ENCODE assay signal across 19 cellular contexts in the genomic region with DNA sequence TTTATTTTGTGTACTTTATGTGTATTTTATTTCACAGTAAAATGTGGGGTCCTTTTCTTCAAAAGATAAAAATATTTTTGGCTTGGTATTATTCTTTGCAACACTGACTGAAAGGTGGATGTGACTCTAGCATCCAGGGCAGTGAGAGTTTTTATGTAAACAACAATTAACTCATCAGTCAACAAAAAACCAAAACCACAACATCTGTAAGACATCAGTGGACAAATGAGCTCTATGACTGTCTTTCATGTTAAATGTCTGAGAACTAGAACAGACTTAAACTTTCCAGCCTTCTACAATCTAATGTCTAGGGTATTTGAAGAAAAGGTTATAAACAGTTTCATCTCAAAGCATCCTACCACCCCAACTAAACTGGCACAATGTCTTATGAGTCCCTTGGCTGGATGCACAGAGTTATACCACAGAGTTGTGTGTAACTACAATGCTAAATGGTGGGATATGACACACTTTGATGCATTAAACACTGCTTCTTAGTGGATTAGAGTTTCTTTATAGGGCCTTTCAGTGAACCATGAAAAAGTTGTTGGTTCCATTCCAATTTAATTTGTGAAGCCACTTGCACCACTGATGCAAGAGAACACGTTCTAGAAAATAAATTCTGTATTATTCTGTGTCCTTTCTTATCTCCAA.
"Had no signal": no experiment of that assay in that cellular context is flagged by ENCODE, and none has a peak within 500 bp of the region (broad histone marks: within the 10 kb centered on the region; RNA-seq: fewer than 3 reads in every experiment).

No MANE protein-coding gene starts in this region.

- H3K27me3 ChIP-seq: body of pancreas, dorsolateral prefrontal cortex, ovary, sigmoid colon, spleen, upper lobe of right lung had no signal

- H3K4me3 ChIP-seq: body of pancreas, dorsolateral prefrontal cortex, ovary, sigmoid colon, spleen, upper lobe of right lung had no signal

- H3K36me3 ChIP-seq: ovary, sigmoid colon, spleen, upper lobe of right lung had no signal

- DNase-seq: activated CD4-positive, alpha-beta T cell treated with anti-CD3 and anti-CD28 coated beads, Interleukin-2, amount 50 U/mL, for 1 hour; activated CD8-positive, alpha-beta memory T cell treated with anti-CD3 and anti-CD28 coated beads, Interleukin-2, amount 50 U/mL, for 4 hours; activated effector memory CD4-positive, alpha-beta T cell treated with anti-CD3 and anti-CD28 coated beads, Interleukin-2, amount 50 U/mL, for 16 hours; activated T-cell treated with anti-CD3 and anti-CD28 coated beads, Interleukin-2, amount 50 U/mL, for 48 hours; amygdala; body of pancreas; caudate nucleus; dorsolateral prefrontal cortex; naive thymus-derived CD4-positive, alpha-beta T cell; ovary; sigmoid colon; spleen; stimulated activated naive CD4-positive, alpha-beta T cell; upper lobe of right lung had no signal

- H3K4me3 Mint-ChIP-seq: memory B cell; naive thymus-derived CD4-positive, alpha-beta T cell; T-helper 1 cell treated with Interleukin-12 subunit alpha and Interleukin-12 subunit beta and Interleukin-4 antibody, amounts not matched to agents 30 μg/mL and 1 μg/mL, for 36 hours had no signal

- H3K36me3 Mint-ChIP-seq: activated naive CD4-positive, alpha-beta T cell treated with anti-CD3 and anti-CD28 coated beads, Interleukin-2, amount 50 U/mL, for 72 hours; memory B cell; naive thymus-derived CD4-positive, alpha-beta T cell had no signal

- H3K9me3 ChIP-seq: body of pancreas, ovary, sigmoid colon, upper lobe of right lung had no signal

- H3K27ac ChIP-seq: body of pancreas, dorsolateral prefrontal cortex, epithelial cell of prostate, ovary, sigmoid colon, spleen, upper lobe of right lung had no signal

- H3K4me1 Mint-ChIP-seq: memory B cell; naive thymus-derived CD4-positive, alpha-beta T cell had no signal

- ATAC-seq: activated CD4-positive, CD25-positive, alpha-beta regulatory T cell treated with anti-CD3 and anti-CD28 coated beads, Interleukin-2, amount 50 U/mL, for 24 hours; activated naive CD4-positive, alpha-beta T cell treated with anti-CD3 and anti-CD28 coated beads, Interleukin-2, amount 50 U/mL, for 72 hours; body of pancreas; naive thymus-derived CD4-positive, alpha-beta T cell; upper lobe of right lung had no signal

- H3K27ac Mint-ChIP-seq: activated naive CD4-positive, alpha-beta T cell treated with anti-CD3 and anti-CD28 coated beads, Interleukin-2, amount 50 U/mL, for 72 hours; memory B cell; naive thymus-derived CD4-positive, alpha-beta T cell; T-helper 1 cell treated with Interleukin-12 subunit alpha and Interleukin-12 subunit beta and Interleukin-4 antibody, amounts not matched to agents 30 μg/mL and 1 μg/mL, for 36 hours had no signal

- H3K4me1 ChIP-seq: body of pancreas, sigmoid colon, spleen, upper lobe of right lung had no signal

- H3K27me3 Mint-ChIP-seq: memory B cell had no signal

- H3K9me3 Mint-ChIP-seq: activated naive CD4-positive, alpha-beta T cell treated with anti-CD3 and anti-CD28 coated beads, Interleukin-2, amount 50 U/mL, for 72 hours; memory B cell; T-helper 1 cell treated with Interleukin-12 subunit alpha and Interleukin-12 subunit beta and Interleukin-4 antibody, amounts not matched to agents 30 μg/mL and 1 μg/mL, for 36 hours had no signal
